ENCODE assay signal across 12 cellular contexts in the genomic region with DNA sequence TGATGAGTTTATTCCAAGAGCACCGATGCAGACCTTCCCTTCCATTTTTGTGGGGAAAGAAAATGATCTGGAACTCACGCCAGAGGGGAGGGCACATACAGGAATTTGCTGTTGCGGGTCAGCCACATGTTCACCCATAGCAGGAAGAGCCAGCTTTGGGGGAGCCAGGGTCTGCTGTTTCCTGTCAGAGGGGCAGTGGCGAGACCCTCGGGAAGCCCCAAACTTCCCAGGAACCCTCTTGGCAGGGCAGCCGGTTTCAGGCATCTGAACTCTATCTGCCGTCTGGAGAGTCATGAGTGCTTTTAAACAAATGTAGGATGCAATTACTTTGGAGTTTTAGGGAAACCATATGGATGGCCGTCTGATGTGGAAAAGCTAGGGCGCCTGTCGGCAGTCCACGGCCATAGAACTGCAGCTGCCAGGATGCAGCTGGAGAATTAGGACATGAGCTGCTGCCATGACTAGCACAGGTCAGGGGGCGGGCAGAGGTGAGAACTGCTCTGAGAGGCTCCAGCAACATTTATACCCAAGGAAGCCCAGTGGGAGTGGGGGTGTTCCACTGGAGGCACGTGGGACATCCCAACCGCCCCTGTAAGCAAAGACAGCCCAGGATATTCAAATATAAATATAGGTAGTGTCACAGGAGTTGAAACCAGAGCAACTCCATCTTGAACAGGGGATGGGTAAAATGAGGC.
"Had no signal": no experiment of that assay in that cellular context is flagged by ENCODE, and none has a peak within 500 bp of the region (broad histone marks: within the 10 kb centered on the region; RNA-seq: fewer than 3 reads in every experiment).

No MANE protein-coding gene starts in this region.

- H3K4me2 ChIP-seq: SK-N-SH had no signal

- H3K27ac ChIP-seq: ascending aorta, gastroesophageal sphincter, ovary, stomach had no signal

- H3K4me1 Mint-ChIP-seq: activated B cell treated with CpG ODN at 0.5 μM for 24 hours, nephron progenitor cell had no signal

- H3K4me1 ChIP-seq: ascending aorta, gastroesophageal sphincter had no signal

- H3K9me3 ChIP-seq: ascending aorta, gastroesophageal sphincter, ovary, SK-N-SH, stomach had no signal

- H3K27me3 ChIP-seq: ascending aorta, gastroesophageal sphincter, ovary, stomach had no signal

- H3K27me3 Mint-ChIP-seq: activated B cell treated with CpG ODN at 0.5 μM for 24 hours had no signal

- H3K9me3 Mint-ChIP-seq: activated B cell treated with CpG ODN at 0.5 μM for 24 hours had no signal

- H3K4me3 Mint-ChIP-seq: activated B cell treated with CpG ODN at 0.5 μM for 24 hours; activated CD4-positive, alpha-beta T cell treated with anti-CD3 and anti-CD28 coated beads, Interleukin-2, amount 10 ng/mL, durations not matched to agents 7 days and 5 days; activated naive CD8-positive, alpha-beta T cell treated with anti-CD3 and anti-CD28 coated beads, Interleukin-2, amount 50 U/mL, for 24 hours; nephron progenitor cell had no signal

- ATAC-seq: activated naive CD8-positive, alpha-beta T cell treated with anti-CD3 and anti-CD28 coated beads, Interleukin-2, amount 50 U/mL, for 24 hours; gastroesophageal sphincter had no signal

- H3K27ac Mint-ChIP-seq: activated B cell treated with CpG ODN at 0.5 μM for 24 hours; activated naive CD8-positive, alpha-beta T cell treated with anti-CD3 and anti-CD28 coated beads, Interleukin-2, amount 50 U/mL, for 24 hours; nephron progenitor cell had no signal

- H3K4me3 ChIP-seq: ascending aorta, gastroesophageal sphincter, ovary, stomach had no signal

- H3K36me3 ChIP-seq: ascending aorta, gastroesophageal sphincter, ovary, stomach had no signal

- DNase-seq: activated B cell treated with CpG ODN at 0.5 μM for 24 hours; activated CD4-positive, alpha-beta T cell treated with anti-CD3 and anti-CD28 coated beads, Interleukin-2, amount 10 ng/mL, durations not matched to agents 7 days and 5 days; activated naive CD4-positive, alpha-beta T cell treated with Interleukin-2 at 50 U/mL for 16 hours; activated naive CD8-positive, alpha-beta T cell treated with anti-CD3 and anti-CD28 coated beads, Interleukin-2, amount 50 U/mL, for 24 hours; hippocampal formation; nephron progenitor cell; ovary; SK-N-SH; stimulated activated CD4-positive, alpha-beta T cell treated with anti-CD3 and anti-CD28 coated beads, Interleukin-4, amount 100 ng/mL, for 1 hour; stomach had no signal

- H3K9ac ChIP-seq: SK-N-SH had no signal
